ENCODE assay signal across 12 cellular contexts in the genomic region with DNA sequence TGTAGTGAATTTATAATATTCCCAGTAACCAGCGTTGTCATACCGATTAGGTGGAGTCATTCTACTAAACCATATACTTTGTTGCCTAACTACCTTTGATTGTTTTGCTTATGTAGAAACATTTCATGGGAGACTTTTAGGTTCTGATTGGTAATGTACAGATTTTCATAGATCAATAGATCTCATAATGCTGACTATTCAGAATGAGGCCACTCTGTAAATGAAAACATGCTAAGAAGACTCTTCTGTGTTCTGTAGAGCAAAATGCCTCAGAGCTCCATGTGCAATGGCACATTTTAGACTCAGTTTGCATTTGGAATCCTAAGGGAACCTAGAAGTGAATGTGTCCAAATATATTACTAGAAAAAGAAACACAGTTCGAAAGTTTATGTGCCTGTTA.
"Had no signal": no experiment of that assay in that cellular context is flagged by ENCODE, and none has a peak within 500 bp of the region (broad histone marks: within the 10 kb centered on the region; RNA-seq: fewer than 3 reads in every experiment).

No MANE protein-coding gene starts in this region.

- H3K9me3 Mint-ChIP-seq: nephron progenitor cell had no signal

- DNase-seq: activated CD4-positive, alpha-beta T cell treated with anti-CD3 and anti-CD28 coated beads for 1 hour; aorta; foreskin keratinocyte; mucosa of descending colon; nephron progenitor cell; SIG-M5; stimulated activated CD4-positive, alpha-beta T cell treated with anti-CD3 and anti-CD28 coated beads, Interleukin-12 subunit alpha, Interleukin-12 subunit beta, amount 100 ng/mL, for 4 hours; stimulated activated naive CD4-positive, alpha-beta T cell treated with Interleukin-2 at 50 U/mL for 16 hours; SW 1271; T-helper 9 cell; testis; upper lobe of right lung had no signal

- H3K27ac Mint-ChIP-seq: nephron progenitor cell had no signal

- H3K4me3 Mint-ChIP-seq: nephron progenitor cell had no signal

- ATAC-seq: foreskin keratinocyte, mucosa of descending colon, upper lobe of right lung had no signal
